12 cellular contexts compared by ENCODE assay signal in genomic region chr1:1869459-1869858, GRCh38. TPM values are rescaled to one million over a fixed set of nuclear protein-coding genes. Genes with fewer than 3 reads are reported as not detected.
A peak's percentile ranks its signal among the peaks of the same experiment; 100 is the strongest.
DNase-seq lines count a peak whose midpoint lies in the region; ATAC-seq and TF ChIP-seq lines count a peak whose summit lies in the region.
"Had no signal": no experiment of that assay in that cellular context is flagged by ENCODE, and none has a peak within 500 bp of the region (broad histone marks: within the 10 kb centered on the region; RNA-seq: fewer than 3 reads in every experiment).

No MANE protein-coding gene starts in this region.

- no peaks in the 10 kb centered on the region for H3K9me3 Mint-ChIP-seq in CD8-positive, alpha-beta T cell
- H3K9me3 Mint-ChIP-seq in naive thymus-derived CD8-positive, alpha-beta T cell: no peaks in the 10 kb centered on the region
- H3K9me3 Mint-ChIP-seq in activated CD8-positive, alpha-beta memory T cell treated with anti-CD3 and anti-CD28 coated beads, Interleukin-2, amount 10 ng/mL, durations not matched to agents 7 days and 5 days (ENCODE audit: low read depth): no peaks in the 10 kb centered on the region

- H3K4me1 Mint-ChIP-seq in CD8-positive, alpha-beta T cell (ENCODE audit: low read depth): peaks cover 67% of the 10 kb centered on the region
- H3K4me1 Mint-ChIP-seq in naive thymus-derived CD8-positive, alpha-beta T cell: peaks cover 44 to 84% (median 73%) of the 10 kb centered on the region in 4 donors
- H3K4me1 Mint-ChIP-seq in activated CD8-positive, alpha-beta memory T cell treated with anti-CD3 and anti-CD28 coated beads, Interleukin-2, amount 10 ng/mL, durations not matched to agents 7 days and 5 days: peaks cover 33% of the 10 kb centered on the region

- H3K27me3 Mint-ChIP-seq in CD8-positive, alpha-beta T cell (ENCODE audit: low read depth): no peaks in the 10 kb centered on the region
- H3K27me3 Mint-ChIP-seq in naive thymus-derived CD8-positive, alpha-beta T cell: no peaks in the 10 kb centered on the region
- no peaks in the 10 kb centered on the region for H3K27me3 Mint-ChIP-seq in activated CD8-positive, alpha-beta memory T cell treated with anti-CD3 and anti-CD28 coated beads, Interleukin-2, amount 10 ng/mL, durations not matched to agents 7 days and 5 days

- peak overlapping the region; percentile 77 for H3K27ac Mint-ChIP-seq in CD8-positive, alpha-beta T cell
- H3K27ac Mint-ChIP-seq in naive thymus-derived CD8-positive, alpha-beta T cell: peak overlapping the region in 9 of 10 donors; percentile 1 to 83 (median 31)
- H3K27ac Mint-ChIP-seq in activated CD8-positive, alpha-beta memory T cell treated with anti-CD3 and anti-CD28 coated beads, Interleukin-2, amount 10 ng/mL, durations not matched to agents 7 days and 5 days: no peak overlapping the region

- CTCF ChIA-PET in CD8-positive, alpha-beta T cell (lab: Charles Lee): interaction anchor here (1.4 to 1.9 kb wide), 3 partner anchors 12 to 16 kb away, joined by 3 to 6 read pairs (median 5); no protein-coding TSS in a partner anchor
- CTCF ChIA-PET in activated CD8-positive, alpha-beta memory T cell treated with anti-CD3 and anti-CD28 coated beads, Interleukin-2, amount 10 ng/mL, durations not matched to agents 7 days and 5 days (lab: Charles Lee): interaction anchor here (1.8 kb wide), 1 partner anchor 19 kb away, joined by 6 read pairs; no protein-coding TSS in a partner anchor

- POLR2A ChIA-PET in CD8-positive, alpha-beta T cell (lab: Charles Lee): interaction anchor here (1.1 kb wide), 1 partner anchor 13 kb away, joined by 4 read pairs; no protein-coding TSS in a partner anchor
- POLR2A ChIA-PET in naive thymus-derived CD8-positive, alpha-beta T cell (lab: Charles Lee): no interaction called here

- H3K4me3 Mint-ChIP-seq in CD8-positive, alpha-beta T cell: no peak overlapping the region
- peak overlapping the region in 3 of 10 donors; percentile 5 to 45 (median 36) for H3K4me3 Mint-ChIP-seq in naive thymus-derived CD8-positive, alpha-beta T cell
- no peak overlapping the region for H3K4me3 Mint-ChIP-seq in activated CD8-positive, alpha-beta memory T cell treated with anti-CD3 and anti-CD28 coated beads, Interleukin-2, amount 10 ng/mL, durations not matched to agents 7 days and 5 days

- ATAC-seq in CD8-positive, alpha-beta T cell: no peak
- no peak for ATAC-seq in naive thymus-derived CD8-positive, alpha-beta T cell
- no peak for ATAC-seq in activated CD8-positive, alpha-beta memory T cell treated with anti-CD3 and anti-CD28 coated beads, Interleukin-2, amount 10 ng/mL, durations not matched to agents 7 days and 5 days
- ATAC-seq: SK-N-SH treated with all-trans-retinoic acid at 6 μM for 48 hours had no signal

- no peak for DNase-seq in CD8-positive, alpha-beta T cell
- DNase-seq in KBM-7 (peak; percentile 66), NCI-H2196 (lab: John Stamatoyannopoulos, UW; ENCODE audit: unreplicated experiment) (no peak), NCI-H2107 treated with DMSO at 0.1 percent for 48 hours (lab: John Stamatoyannopoulos, UW; ENCODE audit: unreplicated experiment) (no peak)
- DNase-seq in naive thymus-derived CD8-positive, alpha-beta T cell: no peak
- DNase-seq in activated CD8-positive, alpha-beta memory T cell treated with anti-CD3 and anti-CD28 coated beads, Interleukin-2, amount 10 ng/mL, durations not matched to agents 7 days and 5 days: no peak
- DNase-seq: kidney, NCI-H1048, thyroid gland had no signal

- no peaks in the 10 kb centered on the region for H3K27me3 ChIP-seq in CD8-positive, alpha-beta T cell (ENCODE audit: insufficient read depth, low read length)
- H3K27me3 ChIP-seq: thyroid gland had no signal

- H3K9me3 ChIP-seq in CD8-positive, alpha-beta T cell (ENCODE audit: low read length): no peaks in the 10 kb centered on the region
- H3K9me3 ChIP-seq: thyroid gland had no signal

- peaks cover 37% of the 10 kb centered on the region for H3K36me3 Mint-ChIP-seq in CD8-positive, alpha-beta T cell
- peaks cover 0 to 34% (median 10%) of the 10 kb centered on the region in 3 donors for H3K36me3 Mint-ChIP-seq in naive thymus-derived CD8-positive, alpha-beta T cell
- peaks cover 47% of the 10 kb centered on the region for H3K36me3 Mint-ChIP-seq in activated CD8-positive, alpha-beta memory T cell treated with anti-CD3 and anti-CD28 coated beads, Interleukin-2, amount 10 ng/mL, durations not matched to agents 7 days and 5 days

- H3K4me3 ChIP-seq in CD8-positive, alpha-beta T cell (ENCODE audit: low read depth, low read length): no peak overlapping the region
- H3K4me3 ChIP-seq: thyroid gland had no signal

- H3K36me3 ChIP-seq in CD8-positive, alpha-beta T cell (ENCODE audit: insufficient read depth, low read length): no peaks in the 10 kb centered on the region
- H3K36me3 ChIP-seq: thyroid gland had no signal

- H3K4me1 ChIP-seq in CD8-positive, alpha-beta T cell (ENCODE audit: insufficient read depth, low read length): peaks cover 40% of the 10 kb centered on the region

- intact Hi-C loops in CD8-positive, alpha-beta T cell (cut with DNase I, micrococcal nuclease): no loop called here

- H3K27ac ChIP-seq in CD8-positive, alpha-beta T cell (ENCODE audit: low read depth, low read length): no peak overlapping the region
- H3K27ac ChIP-seq in VCaP: peak overlapping the region; percentile 36
- H3K27ac ChIP-seq: thyroid gland had no signal

- in situ Hi-C loops in KBM-7 (cut with MboI; ENCODE audit: low pct_unique_long_range_greater_than_20kb, low sequenced_read_pairs): no loop called here

- no peak for TF ChIP-seq CTCF in CD8-positive, alpha-beta T cell (IDR thresholded peaks at IDR 0.05)
- no peak for TF ChIP-seq CTCF in VCaP (conservative IDR thresholded peaks at IDR 0.05)

RNA-seq across cellular contexts. Expression of gene GNB1, which starts 21.4 kb away (rescaled TPM):
- total RNA-seq in CD8-positive, alpha-beta T cell: 100 to 1,000 TPM; 145 to 147 TPM
- 100 to 1,000 TPM; 231 to 232 TPM for total RNA-seq in naive thymus-derived CD8-positive, alpha-beta T cell
- polyA plus RNA-seq in naive thymus-derived CD8-positive, alpha-beta T cell: 100 to 1,000 TPM in 2 of 3 donors, 10 to 100 TPM in 1; 45.9 to 107 (median 105) TPM
- 100 to 1,000 TPM; 426 to 473 TPM for total RNA-seq in activated CD8-positive, alpha-beta memory T cell treated with anti-CD3 and anti-CD28 coated beads, Interleukin-2, amount 10 ng/mL, durations not matched to agents 7 days and 5 days

RNA-seq across cellular contexts. Expression of gene CALML6, which starts 45.6 kb away (rescaled TPM):
- 1 to 10 TPM; 1.0 to 1.2 TPM for total RNA-seq in CD8-positive, alpha-beta T cell
- 1 to 10 TPM; 1.4 to 1.6 TPM for total RNA-seq in naive thymus-derived CD8-positive, alpha-beta T cell
- not detected for polyA plus RNA-seq in naive thymus-derived CD8-positive, alpha-beta T cell
- total RNA-seq in activated CD8-positive, alpha-beta memory T cell treated with anti-CD3 and anti-CD28 coated beads, Interleukin-2, amount 10 ng/mL, durations not matched to agents 7 days and 5 days: under 1 TPM in 1 of 2 experiments, not detected in 1; 0.45 TPM
- total RNA-seq: frontal cortex had no signal

RNA-seq across cellular contexts. Expression of gene TMEM52, which starts 49.6 kb away (rescaled TPM):
- total RNA-seq in CD8-positive, alpha-beta T cell: 1 to 10 TPM; 1.9 to 2.2 TPM
- total RNA-seq in naive thymus-derived CD8-positive, alpha-beta T cell: 1 to 10 TPM in 1 of 2 experiments, not detected in 1; 1.0 TPM
- polyA plus RNA-seq in naive thymus-derived CD8-positive, alpha-beta T cell: under 1 TPM in 2 of 3 donors, not detected in 1; 0.20 to 0.53 TPM
- total RNA-seq in activated CD8-positive, alpha-beta memory T cell treated with anti-CD3 and anti-CD28 coated beads, Interleukin-2, amount 10 ng/mL, durations not matched to agents 7 days and 5 days: not detected
- total RNA-seq: thyroid gland had no signal
